11 cellular contexts compared by ENCODE assay signal in genomic region chr11:17703951-17704350, GRCh38. TPM values are rescaled to one million over a fixed set of nuclear protein-coding genes. Genes with fewer than 3 reads are reported as not detected.
DNase-seq lines count a peak whose midpoint lies in the region; ATAC-seq lines count a peak whose summit lies in the region.
"Had no signal": no experiment of that assay in that cellular context is flagged by ENCODE, and none has a peak within 500 bp of the region (broad histone marks: within the 10 kb centered on the region; RNA-seq: fewer than 3 reads in every experiment).

No MANE protein-coding gene starts in this region.

- no peak overlapping the region for H3K27ac ChIP-seq in mesendoderm (ENCODE audit: low read depth, low read length)

- no peak overlapping the region for H2BK15ac ChIP-seq in mesendoderm (replicated peaks; ENCODE audit: low read depth)

- H2BK120ac ChIP-seq in mesendoderm (ENCODE audit: low read depth, low read length) = no peak overlapping the region

- peak; percentile 64 for ATAC-seq in HG03280 (IDR thresholded peaks at IDR 0.05; ENCODE audit: unreplicated experiment)
- ATAC-seq in GM21717 (IDR thresholded peaks at IDR 0.05; ENCODE audit: unreplicated experiment) = no peak

- WGBS in mesendoderm (ENCODE audit: extremely low coverage, insufficient coverage, low lambda C conversion rate) = no CpG with 5 or more reads among the region's 2 CpGs

- no peaks in the 10 kb centered on the region for H3K79me1 ChIP-seq in mesendoderm (ENCODE audit: low read length)

- H3K18ac ChIP-seq in mesendoderm (ENCODE audit: low read length) = no peak overlapping the region

- no peak overlapping the region for H3K4me2 ChIP-seq in mesendoderm (ENCODE audit: low read length)

- no peaks in the 10 kb centered on the region for H3K4me1 ChIP-seq in mesendoderm (ENCODE audit: control insufficient read depth, low read depth, low read length)

- H3K56ac ChIP-seq in mesendoderm (ENCODE audit: low read length) = no peak overlapping the region

- no peaks in the 10 kb centered on the region for H3K27me3 ChIP-seq in mesendoderm (ENCODE audit: insufficient read depth, low read length, poor library complexity)

- no peak overlapping the region for H3K23ac ChIP-seq in mesendoderm (ENCODE audit: low read length)

- H3K9ac ChIP-seq in mesendoderm (ENCODE audit: low read length) = no peak overlapping the region

- DNase-seq in SIG-M5 treated with dmso at 0.1 percent for 504 hours (lab: John Stamatoyannopoulos, UW; ENCODE audit: unreplicated experiment) (peak; percentile 12), SIG-M5 (lab: John Stamatoyannopoulos, UW) (no peak), SK-MEL-5 (ENCODE audit: low read depth, low spot score) (peak; percentile 64), mesendoderm (peak; percentile 26), kidney tubule cell (ENCODE audit: low spot score) (no peak), NOMO-1 treated with DMSO at 0.1 percent for 48 hours (lab: John Stamatoyannopoulos, UW; ENCODE audit: unreplicated experiment) (no peak)
- DNase-seq: NCI-H187, SHP77 treated with DMSO at 0.1 percent for 48 hours had no signal

- no peak overlapping the region for H2BK5ac ChIP-seq in mesendoderm (ENCODE audit: low read length)

- H3K79me2 ChIP-seq in mesendoderm (ENCODE audit: control insufficient read depth, insufficient read depth, low read length) = no peaks in the 10 kb centered on the region

- H3K4ac ChIP-seq in mesendoderm (ENCODE audit: low read depth, low read length) = no peak overlapping the region

- H4K5ac ChIP-seq in mesendoderm (ENCODE audit: low read length) = no peak overlapping the region

- in situ Hi-C loops in SK-MEL-5 (cut with HindIII; ENCODE audit: low pct_unique_long_range_greater_than_20kb, low sequenced_read_pairs) = no loop called here

- H3K4me3 ChIP-seq in mesendoderm (ENCODE audit: low read length) = no peak overlapping the region

- no peaks in the 10 kb centered on the region for H3K36me3 ChIP-seq in mesendoderm (ENCODE audit: control insufficient read depth, insufficient read depth, low read length)

- H2AK5ac ChIP-seq in mesendoderm (ENCODE audit: low read length) = no peak overlapping the region

- H4K8ac ChIP-seq in mesendoderm (ENCODE audit: low read depth, low read length) = no peak overlapping the region

RNA-seq across cellular contexts. Expression of gene MYOD1, which starts 15.4 kb away (rescaled TPM):
- not detected in 2 replicates for total RNA-seq in SK-MEL-5 (2014; rRNA removed; shearing (Covaris generic))
- not detected in 2 replicates for polyA plus RNA-seq in SK-MEL-5 (2015; cell fraction: cytosol; rRNA removed)
- polyA plus RNA-seq in SK-MEL-5 (2015; cell fraction: nucleus; rRNA removed) = not detected in 2 replicates
- not detected for polyA plus RNA-seq in mesendoderm (2013, experiment 1 of 2)
- polyA plus RNA-seq in mesendoderm (2013, experiment 2 of 2) = not detected
- polyA plus RNA-seq: adipose tissue had no signal

RNA-seq across cellular contexts. Expression of gene KCNC1, which starts 30.6 kb away (rescaled TPM):
- total RNA-seq in SK-MEL-5 (2014; rRNA removed; shearing (Covaris generic)) = 0.11 and 0.27 TPM in 2 replicates
- polyA plus RNA-seq in SK-MEL-5 (2015; cell fraction: cytosol; rRNA removed) = 1.0 and 1.3 TPM in 2 replicates
- polyA plus RNA-seq in SK-MEL-5 (2015; cell fraction: nucleus; rRNA removed) = 1.6 and 2.4 TPM in 2 replicates
- polyA plus RNA-seq in mesendoderm (2013, experiment 1 of 2) = 0.01 TPM
- 0.01 TPM for polyA plus RNA-seq in mesendoderm (2013, experiment 2 of 2)

Comparison
In these comparisons a context has a peak if more than half of its experiments do, and no peak if none do; other contexts are left out.
1. DNase-seq: peak in SIG-M5 treated with dmso at 0.1 percent for 504 hours (single experiment), SK-MEL-5 (single experiment) and mesendoderm (single experiment); none in SIG-M5 (single experiment), kidney tubule cell (single experiment) and NOMO-1 treated with DMSO at 0.1 percent for 48 hours (single experiment).